Comparison of ENCODE assay signal across 9 cellular contexts in genomic region chr6:10759884-10760329, GRCh38. TPM values are rescaled to one million over a fixed set of nuclear protein-coding genes. Genes with fewer than 3 reads are reported as not detected.
DNase-seq lines count a peak whose midpoint lies in the region; ATAC-seq and TF ChIP-seq lines count a peak whose summit lies in the region.
"Had no signal": no experiment of that assay in that cellular context is flagged by ENCODE, and none has a peak within 500 bp of the region (broad histone marks: within the 10 kb centered on the region; RNA-seq: fewer than 3 reads in every experiment).

No MANE protein-coding gene starts in this region.

- no peaks in the 10 kb centered on the region for H3K79me2 ChIP-seq in trophoblast cell (ENCODE audit: control insufficient read depth, insufficient read depth, low read length, poor library complexity)

- peaks cover 12 to 17% of the 10 kb centered on the region in 2 experiments for H3K36me3 ChIP-seq in trophoblast cell (ENCODE audit: control insufficient read depth in 1 of 2, insufficient read depth in 2 of 2, low read length in 2 of 2)

- TF ChIP-seq POLR2A in erythroblast (IDR thresholded peaks at IDR 0.05; ENCODE audit: low read length) = no peak

- no peaks in the 10 kb centered on the region for H3K27me3 ChIP-seq in trophoblast cell (ENCODE audit: insufficient read depth, low read length)
- H3K27me3 ChIP-seq: suprapubic skin had no signal

- no peak overlapping the region for H3K4me2 ChIP-seq in trophoblast cell (ENCODE audit: low read length)

- no CpG with 5 or more reads among the region's 6 CpGs for WGBS in trophoblast cell (ENCODE audit: extremely low coverage, insufficient coverage, insufficient read length)

- no peak overlapping the region for H2BK120ac ChIP-seq in trophoblast cell (ENCODE audit: insufficient read depth, low read length, poor library complexity)

- peak overlapping the region; percentile 33 for H3K9ac ChIP-seq in trophoblast cell (ENCODE audit: low read length)

- H3K4me1 ChIP-seq in trophoblast cell (ENCODE audit: control insufficient read depth in 1 of 2, insufficient read depth in 2 of 2, low read length in 2 of 2) = peaks cover 0 to 2% of the 10 kb centered on the region in 2 experiments

- DNase-seq in GM04503 (ENCODE audit: low read depth) (peak; percentile 28), NCI-H524 (lab: John Stamatoyannopoulos, UW) (peak; percentile 61 to 83), erythroblast (lab: John Stamatoyannopoulos, UW) (peak; percentile 16 to 52), trophoblast cell (no peak), hepatic stellate cell (ENCODE audit: low spot score) (no peak), inferior parietal cortex (ENCODE audit: extremely low spot score) (no peak)
- DNase-seq in activated effector memory CD4-positive, alpha-beta T cell treated with anti-CD3 and anti-CD28 coated beads, Interleukin-2, amount 50 U/mL, for 16 hours = no peak

- H3K4ac ChIP-seq in trophoblast cell (ENCODE audit: low read depth, low read length) = no peak overlapping the region

- H2BK5ac ChIP-seq in trophoblast cell (ENCODE audit: low read depth, low read length, poor library complexity) = no peak overlapping the region

- H3K14ac ChIP-seq in trophoblast cell (ENCODE audit: low read length) = no peak overlapping the region

- no peak overlapping the region for H3K27ac ChIP-seq in trophoblast cell (ENCODE audit: low read depth, low read length)
- H3K27ac ChIP-seq: suprapubic skin had no signal

- no peak overlapping the region for H4K8ac ChIP-seq in trophoblast cell (ENCODE audit: low read depth, low read length)

- no peak overlapping the region for H3K18ac ChIP-seq in trophoblast cell (ENCODE audit: low read length)

- H4K12ac ChIP-seq in trophoblast cell (ENCODE audit: low read depth, low read length) = no peak overlapping the region

- no peak for ATAC-seq in GM19324 (IDR thresholded peaks at IDR 0.05; ENCODE audit: low FRiP score, unreplicated experiment)

- H3K9me3 ChIP-seq in trophoblast cell (ENCODE audit: insufficient read depth, low read depth, low read length) = peaks cover 2% of the 10 kb centered on the region
- H3K9me3 ChIP-seq: suprapubic skin had no signal

- H4K91ac ChIP-seq in trophoblast cell (ENCODE audit: low read depth, low read length) = no peak overlapping the region

- H3K79me1 ChIP-seq in trophoblast cell (ENCODE audit: low read length) = no peaks in the 10 kb centered on the region

- no peak overlapping the region for H2BK12ac ChIP-seq in trophoblast cell (ENCODE audit: low read length)

- H2AFZ ChIP-seq in trophoblast cell (ENCODE audit: insufficient read depth, low read length, poor library complexity) = no peak overlapping the region

- H3K23ac ChIP-seq in trophoblast cell (ENCODE audit: low read length) = no peak overlapping the region

- no peak overlapping the region for H3K4me3 ChIP-seq in trophoblast cell (ENCODE audit: low read depth, low read length)
- H3K4me3 ChIP-seq: suprapubic skin had no signal

- no peak overlapping the region for H2AK5ac ChIP-seq in trophoblast cell (ENCODE audit: low read length)

RNA-seq across cellular contexts. Expression of gene TMEM14B, which starts 12.3 kb away (rescaled TPM):
- polyA plus RNA-seq in trophoblast cell (2013) = 66.2 and 69.3 TPM in 2 replicates

RNA-seq across cellular contexts. Expression of gene TMEM14C, which starts 37.0 kb away (rescaled TPM):
- polyA plus RNA-seq in trophoblast cell (2013) = 200 and 206 TPM in 2 replicates

Comparison
In these comparisons a context has a peak if more than half of its experiments do, and no peak if none do; other contexts are left out.
1. DNase-seq: peak in GM04503 (single experiment), NCI-H524 (2 of 2) and erythroblast (2 of 2); none in trophoblast cell (0 of 2), hepatic stellate cell (single experiment), activated effector memory CD4-positive, alpha-beta T cell treated with anti-CD3 and anti-CD28 coated beads, Interleukin-2, amount 50 U/mL, for 16 hours (single experiment) and inferior parietal cortex (single experiment).